8 cellular contexts compared by ENCODE assay signal in genomic region chr19:33143897-33144405, GRCh38. TPM values are rescaled to one million over a fixed set of nuclear protein-coding genes. Genes with fewer than 3 reads are reported as not detected.
DNase-seq lines count a peak whose midpoint lies in the region; ATAC-seq and TF ChIP-seq lines count a peak whose summit lies in the region.

No MANE protein-coding gene starts in this region.

- H2AFZ ChIP-seq in OCI-LY1 (ENCODE audit: low read length) = no peak overlapping the region

- no peaks in the 10 kb centered on the region for H3K36me3 Mint-ChIP-seq in natural killer cell

- H3K27ac ChIP-seq in OCI-LY1 (ENCODE audit: low read depth, low read length, poor library complexity, severe bottlenecking) (no peak overlapping the region), esophagus muscularis mucosa (replicated peaks in 1 of 4) (no peak overlapping the region)

- intact Hi-C loops in esophagus muscularis mucosa (cut with DNase I) = loop anchor here (5.0 kb wide), 2 partner anchors 38 to 263 kb away; no protein-coding TSS in a partner anchor
- intact Hi-C loops in natural killer cell (cut with micrococcal nuclease) = loop anchor here (1.0 kb wide), 2 partner anchors 40 to 91 kb away; no protein-coding TSS in a partner anchor

- H3K27me3 Mint-ChIP-seq in natural killer cell (ENCODE audit: low read depth in 2 of 2) = peaks cover 0 to 7% of the 10 kb centered on the region in 2 donors

- peak; percentile 94 to 100 (median 100) for ATAC-seq in natural killer cell
- ATAC-seq in stimulated activated naive CD8-positive, alpha-beta T cell treated with anti-CD3 and anti-CD28 coated beads, Interleukin-15, Interleukin-2, amounts not matched to agents 100 U/mL and 50 U/mL, for 24 hours = peak; percentile 96

- H3K36me3 ChIP-seq in OCI-LY1 (ENCODE audit: insufficient read depth, low read length) (no peaks in the 10 kb centered on the region), esophagus muscularis mucosa (no peaks in the 10 kb centered on the region)

- H3K9ac ChIP-seq in OCI-LY1 (ENCODE audit: low read length) = no peak overlapping the region

- no peaks in the 10 kb centered on the region for H4K20me1 ChIP-seq in OCI-LY1 (ENCODE audit: insufficient read depth, low read length)

- H3K27ac Mint-ChIP-seq in natural killer cell = peak overlapping the region in 1 of 2 donors; percentile 13

- no peaks in the 10 kb centered on the region for H3K9me3 Mint-ChIP-seq in natural killer cell

- DNase-seq in NCI-H510A treated with DMSO at 0.1 percent for 48 hours (lab: John Stamatoyannopoulos, UW) = peak; percentile 56
- DNase-seq in NCI-H510A (lab: John Stamatoyannopoulos, UW) = no peak
- DNase-seq in HPDE6-E6E7 (ENCODE audit: extremely low spot score) = peak; percentile 56
- peak; percentile 45 for DNase-seq in activated T-cell treated with anti-CD3 and anti-CD28 coated beads for 24 hours (ENCODE audit: low read depth)
- DNase-seq in esophagus muscularis mucosa (ENCODE audit: extremely low spot score) = no peak
- DNase-seq in natural killer cell = peak; percentile 51
- peak; percentile 65 for DNase-seq in stimulated activated naive CD8-positive, alpha-beta T cell treated with anti-CD3 and anti-CD28 coated beads, Interleukin-15, Interleukin-2, amounts not matched to agents 100 U/mL and 50 U/mL, for 24 hours

- no peak for TF ChIP-seq EP300 in esophagus muscularis mucosa (IDR thresholded peaks at IDR 0.05)

- no peak overlapping the region for H3K4me3 Mint-ChIP-seq in natural killer cell

- no peak for TF ChIP-seq POLR2A in esophagus muscularis mucosa (IDR thresholded peaks at IDR 0.05; ENCODE audit: low read depth)

- peak overlapping the region; percentile 26; the same call in 1 of the 2 replicates for H3K4me2 ChIP-seq in OCI-LY1 (ENCODE audit: low read length)

- no peaks in the 10 kb centered on the region for H3K9me2 ChIP-seq in OCI-LY1 (ENCODE audit: low read depth, low read length)

- 33% methylated on average over 23 of the region's 23 CpGs for WGBS in esophagus muscularis mucosa

- no peaks in the 10 kb centered on the region for H3K4me1 ChIP-seq in OCI-LY1 (ENCODE audit: insufficient read depth, low read length, severe bottlenecking)
- peaks cover 0 to 8% (median 6%) of the 10 kb centered on the region in 4 donors for H3K4me1 ChIP-seq in esophagus muscularis mucosa

- H3K4me1 Mint-ChIP-seq in natural killer cell = peaks cover 5 to 7% of the 10 kb centered on the region in 2 donors

- H3K9me3 ChIP-seq in OCI-LY1 (ENCODE audit: low read length) = no peaks in the 10 kb centered on the region
- H3K9me3 ChIP-seq in esophagus muscularis mucosa = no peaks in the 10 kb centered on the region

- no peaks in the 10 kb centered on the region for H3F3A ChIP-seq in OCI-LY1 (ENCODE audit: insufficient read depth, low read length)

- H3K4me3 ChIP-seq in OCI-LY1 (ENCODE audit: low read depth, low read length, poor library complexity, severe bottlenecking) = peak overlapping the region; percentile 19
- no peak overlapping the region for H3K4me3 ChIP-seq in esophagus muscularis mucosa

- no peaks in the 10 kb centered on the region for H3K79me2 ChIP-seq in OCI-LY1 (ENCODE audit: insufficient read depth, low read length)

- TF ChIP-seq CTCF in OCI-LY1 (IDR thresholded peaks at IDR 0.05; ENCODE audit: low read length) (peak; percentile 94), esophagus muscularis mucosa (IDR thresholded peaks at IDR 0.05) (peak in 2 of 3 experiments; percentile 91 to 92), natural killer cell (IDR thresholded peaks at IDR 0.05) (peak; percentile 96)

- no peaks in the 10 kb centered on the region for H3K27me3 ChIP-seq in OCI-LY1 (ENCODE audit: insufficient read depth, low read length)
- peaks cover 0 to 15% (median 0%) of the 10 kb centered on the region in 4 donors for H3K27me3 ChIP-seq in esophagus muscularis mucosa

RNA-seq across cellular contexts. Expression of gene WDR88, which starts 12.0 kb away (rescaled TPM):
- not detected for total RNA-seq in esophagus muscularis mucosa
- not detected for total RNA-seq in natural killer cell

RNA-seq across cellular contexts. Expression of gene LRP3, which starts 50.2 kb away (rescaled TPM):
- total RNA-seq in esophagus muscularis mucosa (10 to 100 TPM; 34.5 to 76.7 (median 62.6) TPM), natural killer cell (under 1 TPM in 2 of 3 donors, not detected in 1; 0.33 to 0.38 TPM)

Comparison
In these comparisons a context has a peak if more than half of its experiments do, and no peak if none do; other contexts are left out.
1. DNase-seq: peak in NCI-H510A treated with DMSO at 0.1 percent for 48 hours (single experiment), HPDE6-E6E7 (single experiment), activated T-cell treated with anti-CD3 and anti-CD28 coated beads for 24 hours (single experiment), natural killer cell (single experiment) and stimulated activated naive CD8-positive, alpha-beta T cell treated with anti-CD3 and anti-CD28 coated beads, Interleukin-15, Interleukin-2, amounts not matched to agents 100 U/mL and 50 U/mL, for 24 hours (single experiment); none in NCI-H510A (single experiment) and esophagus muscularis mucosa (single experiment).
2. RNA of gene LRP3, which starts 50.2 kb away (total RNA-seq): 34.5 to 76.7 TPM in esophagus muscularis mucosa; 0.33 to 0.38 TPM in natural killer cell; every median in the first group is over 10 times any median in the second.
3. Peak in every context shown above with its lines, with median percentiles within 50 percentile points of each other: CTCF ChIP-seq.